In the genomic region with DNA sequence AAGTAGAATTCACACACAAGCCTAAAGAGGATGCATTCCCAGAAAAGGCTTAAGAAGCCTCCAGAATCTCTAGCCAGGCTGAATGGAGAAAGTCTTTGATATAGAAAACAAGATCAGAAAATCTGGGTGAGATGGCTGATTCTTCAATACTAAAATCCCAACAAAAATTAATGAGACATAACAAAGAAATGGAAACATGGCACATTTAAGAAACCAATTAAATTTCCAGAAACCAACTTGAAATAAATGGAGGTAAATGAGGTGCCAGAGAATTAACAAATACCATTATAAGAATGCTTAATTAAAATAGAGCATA, we compare ENCODE assay signal across 11 cellular contexts. TPM values are rescaled to one million over a fixed set of nuclear protein-coding genes. Genes with fewer than 3 reads are reported as not detected.
DNase-seq lines count a peak whose midpoint lies in the region; ATAC-seq and TF ChIP-seq lines count a peak whose summit lies in the region.
"Had no signal": no experiment of that assay in that cellular context is flagged by ENCODE, and none has a peak within 500 bp of the region (broad histone marks: within the 10 kb centered on the region; RNA-seq: fewer than 3 reads in every experiment).

No MANE protein-coding gene starts in this region.

- peak overlapping the region; percentile 59 for H2AFZ ChIP-seq in neural progenitor cell (replicated peaks)
- H2AFZ ChIP-seq: GM23248 had no signal

- H3K4me1 Mint-ChIP-seq in HFFc6 (ENCODE audit: low read depth) = no peaks in the 10 kb centered on the region
- peaks cover 2% of the 10 kb centered on the region for H3K4me1 Mint-ChIP-seq in neural progenitor cell

- H3K27ac ChIP-seq in C4-2B (no peak overlapping the region), RWPE1 (no peak overlapping the region), neural progenitor cell (no peak overlapping the region)
- H3K27ac ChIP-seq: BLaER1, GM23248, SJCRH30 had no signal

- H3K4me1 ChIP-seq in neural progenitor cell = peaks cover 3% of the 10 kb centered on the region
- H3K4me1 ChIP-seq: BLaER1, SJCRH30 had no signal

- H3K9me3 ChIP-seq in neural progenitor cell (ENCODE audit: low read depth) (no peaks in the 10 kb centered on the region), MG63 (no peaks in the 10 kb centered on the region)
- H3K9me3 ChIP-seq: BLaER1, SJCRH30 had no signal

- H3K4me3 Mint-ChIP-seq in HFFc6 = no peak overlapping the region
- H3K4me3 Mint-ChIP-seq in neural progenitor cell = no peak overlapping the region

- H3K9ac ChIP-seq in neural progenitor cell = no peak overlapping the region
- H3K9ac ChIP-seq: BLaER1, GM23248 had no signal

- H3K27me3 Mint-ChIP-seq in HFFc6 (ENCODE audit: insufficient read depth) (peaks cover 20% of the 10 kb centered on the region), neural progenitor cell (ENCODE audit: insufficient read depth, low read depth) (no peaks in the 10 kb centered on the region)

- no peak overlapping the region for H3K4me3 ChIP-seq in neural progenitor cell
- H3K4me3 ChIP-seq in MG63 = no peak overlapping the region
- H3K4me3 ChIP-seq: BLaER1, GM12878, GM23248, SJCRH30 had no signal

- H3K4me2 ChIP-seq in neural progenitor cell = no peak overlapping the region
- H3K4me2 ChIP-seq: BLaER1 had no signal

- peaks cover 9% of the 10 kb centered on the region for H3K27me3 ChIP-seq in neural progenitor cell
- H3K27me3 ChIP-seq in MG63 = peaks cover 9% of the 10 kb centered on the region; the same call in 1 of the 2 replicates
- H3K27me3 ChIP-seq: BLaER1, SJCRH30 had no signal

- ATAC-seq in GM18909 (IDR thresholded peaks at IDR 0.05; ENCODE audit: poor library complexity, unreplicated experiment) = no peak

- POLR2A ChIA-PET in RWPE1 (lab: Yijun Ruan, JAX; ENCODE audit: low non-redundant PET) = no interaction called here

- no peaks in the 10 kb centered on the region for H3K79me2 ChIP-seq in neural progenitor cell (ENCODE audit: low read depth)

- CTCF ChIA-PET in RWPE1 (lab: Yijun Ruan, JAX) = interaction anchor here (0.5 to 1.4 kb wide), 8 partner anchors 9 to 640 kb away, joined by 3 to 6 read pairs (median 3); no protein-coding TSS in a partner anchor

- H3K36me3 ChIP-seq in neural progenitor cell = no peaks in the 10 kb centered on the region
- H3K36me3 ChIP-seq in MG63 = no peaks in the 10 kb centered on the region
- H3K36me3 ChIP-seq: BLaER1, SJCRH30 had no signal

- H3K36me3 Mint-ChIP-seq in HFFc6 (ENCODE audit: low read depth) (no peaks in the 10 kb centered on the region), neural progenitor cell (no peaks in the 10 kb centered on the region)

- no peak overlapping the region for H3K27ac Mint-ChIP-seq in HFFc6
- H3K27ac Mint-ChIP-seq in neural progenitor cell = no peak overlapping the region

- DNase-seq in HFFc6 (no peak), RWPE1 (ENCODE audit: low spot score) (no peak), neural progenitor cell (ENCODE audit: low spot score) (no peak), NCI-H2081 (lab: John Stamatoyannopoulos, UW) (no peak), MG63 (no peak)

- no peaks in the 10 kb centered on the region for H4K20me1 ChIP-seq in neural progenitor cell (ENCODE audit: low read depth)
- H4K20me1 ChIP-seq: BLaER1 had no signal

- TF ChIP-seq CTCF in C4-2B (conservative IDR thresholded peaks at IDR 0.05) = peak; percentile 79
- TF ChIP-seq CTCF in HFFc6 (IDR thresholded peaks at IDR 0.05) = peak; percentile 57
- TF ChIP-seq CTCF in RWPE1 (conservative IDR thresholded peaks at IDR 0.05; ENCODE audit: low read depth) = peak; percentile 51
- TF ChIP-seq CTCF in neural progenitor cell (IDR thresholded peaks at IDR 0.05) = no peak

- no peaks in the 10 kb centered on the region for H3K9me3 Mint-ChIP-seq in HFFc6
- H3K9me3 Mint-ChIP-seq in neural progenitor cell = no peaks in the 10 kb centered on the region

- no peaks in the 10 kb centered on the region for H3F3A ChIP-seq in neural progenitor cell (ENCODE audit: low read depth)

RNA-seq across cellular contexts. Expression of gene CPSF6, which starts 51.9 kb away (rescaled TPM):
- 10 to 100 TPM; 54.1 to 66.1 (median 60.1) TPM for total RNA-seq in HFFc6 (2021; fragmentation: NEBNext Ultra II Directional; extraction: Animal tissue kit (Norgen Biotek cat#: 25700))
- 114 and 155 TPM in 2 replicates for total RNA-seq in neural progenitor cell (ENCODE audit: low replicate concordance)
- 50.9 and 69.1 TPM in 2 replicates for total RNA-seq in MG63 (2014; rRNA removed; shearing (Covaris generic); ENCODE audit: low replicate concordance)

RNA-seq across cellular contexts. Expression of gene LYZ, which starts 56.9 kb away (rescaled TPM):
- total RNA-seq in HFFc6 (2021; fragmentation: NEBNext Ultra II Directional; extraction: Animal tissue kit (Norgen Biotek cat#: 25700)) = not detected
- 0.68 TPM in 1 of 2 replicates, not detected in the other for total RNA-seq in neural progenitor cell (ENCODE audit: low replicate concordance)
- not detected in 2 replicates for total RNA-seq in MG63 (2014; rRNA removed; shearing (Covaris generic); ENCODE audit: low replicate concordance)
- total RNA-seq: GM23248, SJCRH30 had no signal
